ENCODE assay signal across 8 cellular contexts in genomic region chr16:75012380-75013081, GRCh38. TPM values are rescaled to one million over a fixed set of nuclear protein-coding genes. Genes with fewer than 3 reads are reported as not detected.
A peak's percentile ranks its signal among the peaks of the same experiment; 100 is the strongest.
DNase-seq lines count a peak whose midpoint lies in the region; ATAC-seq and TF ChIP-seq lines count a peak whose summit lies in the region.

No MANE protein-coding gene starts in this region.

- H3K4me1 ChIP-seq in CD4-positive, CD25-positive, alpha-beta regulatory T cell (ENCODE audit: control insufficient read depth, insufficient read depth, low read length, poor library complexity, severe bottlenecking), result peaks cover 16% of the 10 kb centered on the region
- H3K4me1 ChIP-seq in RWPE2 (ENCODE audit: insufficient read depth, poor library complexity, severe bottlenecking) (peaks cover 39% of the 10 kb centered on the region), urinary bladder (ENCODE audit: insufficient read depth) (no peaks in the 10 kb centered on the region)

- H3K27ac Mint-ChIP-seq in CD4-positive, CD25-positive, alpha-beta regulatory T cell, result peak overlapping the region; percentile 87 to 94 (median 89)

- H3K4me1 Mint-ChIP-seq in CD4-positive, CD25-positive, alpha-beta regulatory T cell, result peaks cover 11 to 51% (median 18%) of the 10 kb centered on the region in 4 donors

- H3K36me3 ChIP-seq in CD4-positive, CD25-positive, alpha-beta regulatory T cell (ENCODE audit: control insufficient read depth, insufficient read depth, low read length), result no peaks in the 10 kb centered on the region
- H3K36me3 ChIP-seq in RWPE2 (ENCODE audit: low read depth), result no peaks in the 10 kb centered on the region; the same call in none of the 2 replicates
- H3K36me3 ChIP-seq in urinary bladder (ENCODE audit: insufficient read depth), result no peaks in the 10 kb centered on the region

- peak overlapping the region; percentile 52 to 86 (median 82) for H3K4me3 Mint-ChIP-seq in CD4-positive, CD25-positive, alpha-beta regulatory T cell

- H3K36me3 Mint-ChIP-seq in CD4-positive, CD25-positive, alpha-beta regulatory T cell, result no peaks in the 10 kb centered on the region

- intact Hi-C loops in left ventricle myocardium superior (cut with micrococcal nuclease), result no loop called here

- WGBS in urinary bladder, result 55% methylated on average over 8 of the region's 8 CpGs

- H3K9me3 Mint-ChIP-seq in CD4-positive, CD25-positive, alpha-beta regulatory T cell, result no peaks in the 10 kb centered on the region

- no peaks in the 10 kb centered on the region for H3K27me3 ChIP-seq in CD4-positive, CD25-positive, alpha-beta regulatory T cell (ENCODE audit: control insufficient read depth, insufficient read depth, low read length)
- H3K27me3 ChIP-seq in RWPE2 (ENCODE audit: insufficient read depth, poor library complexity, severe bottlenecking), result no peaks in the 10 kb centered on the region

- H3K27me3 Mint-ChIP-seq in CD4-positive, CD25-positive, alpha-beta regulatory T cell, result no peaks in the 10 kb centered on the region

- peak overlapping the region; percentile 74 for H3K27ac ChIP-seq in CD4-positive, CD25-positive, alpha-beta regulatory T cell (ENCODE audit: insufficient read depth, low read length, poor library complexity, severe bottlenecking)
- peak overlapping the region; percentile 83 for H3K27ac ChIP-seq in RWPE2 (ENCODE audit: poor library complexity, severe bottlenecking)
- peak overlapping the region; percentile 77 for H3K27ac ChIP-seq in urinary bladder (ENCODE audit: low read depth)

- H3K4me3 ChIP-seq in CD4-positive, CD25-positive, alpha-beta regulatory T cell (ENCODE audit: low read depth, low read length), result peak overlapping the region; percentile 74
- H3K4me3 ChIP-seq in RWPE2 (ENCODE audit: severe bottlenecking) (no peak overlapping the region), urinary bladder (ENCODE audit: low read depth, low read length) (no peak overlapping the region)

- TF ChIP-seq CTCF in RWPE2 (IDR thresholded peaks at IDR 0.05; ENCODE audit: poor library complexity, severe bottlenecking), result no peak

- ATAC-seq in CD4-positive, CD25-positive, alpha-beta regulatory T cell (ENCODE audit: low read depth in 2 of 2), result peak in 1 of 2 donors; percentile 47
- ATAC-seq in GM21576 (IDR thresholded peaks at IDR 0.05; ENCODE audit: unreplicated experiment) (peak; percentile 26), RWPE2 (ENCODE audit: low read depth) (no peak), left ventricle myocardium superior (peak; percentile 42), HG02763 (IDR thresholded peaks at IDR 0.05; ENCODE audit: unreplicated experiment) (no peak)

- DNase-seq in CD4-positive, CD25-positive, alpha-beta regulatory T cell, result peak in 1 of 3 donors; percentile 10
- DNase-seq in RWPE2 (ENCODE audit: low spot score) (no peak), left ventricle myocardium superior (no peak), AG20443 (ENCODE audit: low spot score) (no peak), COLO668 (lab: John Stamatoyannopoulos, UW; ENCODE audit: unreplicated experiment) (no peak)

- H3K9me3 ChIP-seq in CD4-positive, CD25-positive, alpha-beta regulatory T cell (ENCODE audit: control insufficient read depth in 2 of 2, low read length in 2 of 2), result no peaks in the 10 kb centered on the region
- H3K9me3 ChIP-seq in RWPE2 (ENCODE audit: severe bottlenecking), result no peaks in the 10 kb centered on the region

RNA-seq across cellular contexts. Expression of gene ZNRF1, which starts 13.7 kb away (rescaled TPM):
- 15.1 TPM for total RNA-seq in CD4-positive, CD25-positive, alpha-beta regulatory T cell
- polyA plus RNA-seq in CD4-positive, CD25-positive, alpha-beta regulatory T cell, result 1 to 10 TPM; 3.2 to 8.6 (median 5.8) TPM
- 24.5 TPM for total RNA-seq in left ventricle myocardium superior
- 13.4 TPM for total RNA-seq in urinary bladder
- 22.0 TPM for polyA plus RNA-seq in urinary bladder

RNA-seq across cellular contexts. Expression of gene WDR59, which starts 27.6 kb away (rescaled TPM):
- total RNA-seq in CD4-positive, CD25-positive, alpha-beta regulatory T cell, result 89.2 TPM
- 10 to 100 TPM; 11.4 to 14.9 (median 13.0) TPM for polyA plus RNA-seq in CD4-positive, CD25-positive, alpha-beta regulatory T cell
- 59.6 TPM for total RNA-seq in left ventricle myocardium superior
- 28.7 TPM for total RNA-seq in urinary bladder
- polyA plus RNA-seq in urinary bladder, result 22.1 TPM

Comparison
In these comparisons a context has a peak if more than half of its experiments do, and no peak if none do; other contexts are left out.
1. ATAC-seq: peak in GM21576 (single experiment) and left ventricle myocardium superior (single experiment); none in RWPE2 (single experiment) and HG02763 (single experiment).
2. Peak in every context shown above with its lines, with median percentiles within 50 percentile points of each other: H3K27ac ChIP-seq.